ENCODE assay signal across 20 cellular contexts in genomic region chr20:61508301-61508700, GRCh38.
DNase-seq lines count a peak whose midpoint lies in the region; ATAC-seq, FAIRE-seq and TF ChIP-seq lines count a peak whose summit lies in the region.
"Had no signal": no experiment of that assay in that cellular context is flagged by ENCODE, and none has a peak within 500 bp of the region (broad histone marks: within the 10 kb centered on the region; RNA-seq: fewer than 3 reads in every experiment).

No MANE protein-coding gene starts in this region.

- CTCF ChIA-PET in HepG2 (lab: Yijun Ruan, JAX; ENCODE audit: low intra/inter-chr PET ratio, low total read pairs): no interaction called here

- H3K56ac ChIP-seq in mesendoderm (ENCODE audit: low read length): no peak overlapping the region

- H2BK120ac ChIP-seq in mesendoderm (ENCODE audit: low read depth, low read length): no peak overlapping the region

- H3K36me3 ChIP-seq in HepG2 (replicated peaks in 1 of 2; ENCODE audit: control insufficient read depth in 1 of 2, insufficient read depth in 2 of 2, low read length in 2 of 2): no peaks in the 10 kb centered on the region
- H3K36me3 ChIP-seq in right lobe of liver: no peaks in the 10 kb centered on the region
- no peaks in the 10 kb centered on the region for H3K36me3 ChIP-seq in Loucy (ENCODE audit: insufficient read depth, low read length)
- H3K36me3 ChIP-seq in mesendoderm (ENCODE audit: control insufficient read depth, insufficient read depth, low read length): no peaks in the 10 kb centered on the region
- no peaks in the 10 kb centered on the region for H3K36me3 ChIP-seq in upper lobe of right lung
- H3K36me3 ChIP-seq: HAP-1 had no signal

- no peak overlapping the region for H2AK5ac ChIP-seq in mesendoderm (ENCODE audit: low read length)

- in situ Hi-C loops in HepG2 (cut with HindIII; ENCODE audit: extremely low pct_ligation_motif_present, low pct_unique_long_range_greater_than_20kb): no loop called here
- in situ Hi-C loops in G401 (cut with HindIII; ENCODE audit: low sequenced_read_pairs): no loop called here

- H3K79me2 ChIP-seq in HepG2 (ENCODE audit: insufficient read depth, low read length) (no peaks in the 10 kb centered on the region), Loucy (ENCODE audit: insufficient read depth, low read length) (peaks cover 100% of the 10 kb centered on the region), mesendoderm (ENCODE audit: control insufficient read depth, insufficient read depth, low read length) (no peaks in the 10 kb centered on the region)

- DNase-seq in HepG2 (ENCODE audit: low spot score) (no peak), right lobe of liver (no peak), mesendoderm (no peak), upper lobe of right lung (peak; percentile 30), erythroblast (lab: John Stamatoyannopoulos, UW) (no peak), G401 (ENCODE audit: low spot score) (no peak)
- DNase-seq: C1 segment of cervical spinal cord; Caco-2; CD4-positive, alpha-beta memory T cell; DMS153; DND-41; GDM1; GM23248 had no signal

- no peaks in the 10 kb centered on the region for H3K9me2 ChIP-seq in Loucy (replicated peaks; ENCODE audit: low read depth, low read length)

- H3K23ac ChIP-seq in mesendoderm (ENCODE audit: low read length): no peak overlapping the region

- no peaks in the 10 kb centered on the region for H3F3A ChIP-seq in Loucy (ENCODE audit: low read depth)

- no peak overlapping the region for H2BK5ac ChIP-seq in mesendoderm (ENCODE audit: low read length)

- H2AFZ ChIP-seq in HepG2 (ENCODE audit: low read length): no peak overlapping the region
- H2AFZ ChIP-seq in Loucy (ENCODE audit: low read length): no peak overlapping the region
- H2AFZ ChIP-seq: GM23248 had no signal

- H4K20me1 ChIP-seq in HepG2 (ENCODE audit: insufficient read depth, low read length) (no peaks in the 10 kb centered on the region), Loucy (ENCODE audit: insufficient read depth, low read length, poor library complexity, severe bottlenecking) (peaks cover 4% of the 10 kb centered on the region)

- no peaks in the 10 kb centered on the region for H3K79me1 ChIP-seq in mesendoderm (ENCODE audit: low read length)

- H3K9ac ChIP-seq in HepG2 (ENCODE audit: insufficient read depth, low read depth, low read length) (no peak overlapping the region), Loucy (ENCODE audit: low read depth, low read length, poor library complexity, severe bottlenecking) (peak overlapping the region; percentile 45), mesendoderm (ENCODE audit: low read length) (no peak overlapping the region)
- H3K9ac ChIP-seq: GM23248 had no signal

- no peak overlapping the region for H4K8ac ChIP-seq in mesendoderm (ENCODE audit: low read depth, low read length)

- no peak for FAIRE-seq in HepG2 (lab: Jason Lieb, UNC)
- FAIRE-seq: A204.1, GM12878, H54 had no signal

- H4K5ac ChIP-seq in mesendoderm (ENCODE audit: low read length): no peak overlapping the region

- no peak overlapping the region for H3K27ac ChIP-seq in HepG2 (ENCODE audit: extremely low read length, insufficient read depth, low read length)
- H3K27ac ChIP-seq in right lobe of liver: no peak overlapping the region
- H3K27ac ChIP-seq in mesendoderm (ENCODE audit: low read depth, low read length): no peak overlapping the region
- H3K27ac ChIP-seq in upper lobe of right lung: no peak overlapping the region
- H3K27ac ChIP-seq: 22Rv1, GM23248 had no signal

- TF ChIP-seq POLR2A in HepG2 (IDR thresholded peaks at IDR 0.05; ENCODE audit: insufficient read depth in 1 of 2, low read depth in 2 of 2, low read length in 2 of 2) (no peak), right lobe of liver (IDR thresholded peaks at IDR 0.05) (no peak), erythroblast (IDR thresholded peaks at IDR 0.05; ENCODE audit: low read length) (no peak)

- no peak for TF ChIP-seq CTCF in HepG2 (CRISPR knock-in tag; IDR thresholded peaks at IDR 0.05)
- TF ChIP-seq CTCF in right lobe of liver (IDR thresholded peaks at IDR 0.05): no peak
- TF ChIP-seq CTCF in Loucy (conservative IDR thresholded peaks at IDR 0.05; ENCODE audit: low read length): no peak
- TF ChIP-seq CTCF in upper lobe of right lung (IDR thresholded peaks at IDR 0.05): no peak

- H3K4me1 ChIP-seq in HepG2 (ENCODE audit: insufficient read depth, low read length): no peaks in the 10 kb centered on the region
- no peaks in the 10 kb centered on the region for H3K4me1 ChIP-seq in right lobe of liver
- peaks cover 96% of the 10 kb centered on the region for H3K4me1 ChIP-seq in Loucy (ENCODE audit: insufficient read depth, low read length, poor library complexity, severe bottlenecking)
- H3K4me1 ChIP-seq in mesendoderm (ENCODE audit: control insufficient read depth, low read depth, low read length): peaks cover 11% of the 10 kb centered on the region
- no peaks in the 10 kb centered on the region for H3K4me1 ChIP-seq in upper lobe of right lung
- H3K4me1 ChIP-seq: Caco-2, HAP-1 had no signal

- no peak overlapping the region for H3K4me2 ChIP-seq in HepG2 (ENCODE audit: low read depth, low read length)
- H3K4me2 ChIP-seq in Loucy (ENCODE audit: low read depth, low read length, poor library complexity, severe bottlenecking): peak overlapping the region; percentile 99
- H3K4me2 ChIP-seq in mesendoderm (ENCODE audit: low read length): no peak overlapping the region

- POLR2A ChIA-PET in HepG2 (lab: Yijun Ruan, JAX): no interaction called here

- 2% methylated on average over 6 of the region's 8 CpGs for WGBS in HepG2 (ENCODE audit: low lambda C conversion rate)
- WGBS in right lobe of liver (ENCODE audit: insufficient coverage, low coverage, low lambda C conversion rate, missing lambda C conversion rate): 47% methylated on average over 2 of the region's 8 CpGs
- WGBS in mesendoderm (ENCODE audit: extremely low coverage, insufficient coverage, low lambda C conversion rate): no CpG with 5 or more reads among the region's 8 CpGs

- no peak for TF ChIP-seq RAD21 in HepG2 (CRISPR knock-in tag; IDR thresholded peaks at IDR 0.05)

- no peak overlapping the region for H2BK15ac ChIP-seq in mesendoderm (replicated peaks; ENCODE audit: low read depth)

- H3K9me3 ChIP-seq in HepG2 (ENCODE audit: low read length) (no peaks in the 10 kb centered on the region), right lobe of liver (no peaks in the 10 kb centered on the region), Loucy (ENCODE audit: insufficient read depth, low read depth, low read length) (no peaks in the 10 kb centered on the region), upper lobe of right lung (no peaks in the 10 kb centered on the region)
- H3K9me3 ChIP-seq: Caco-2, HAP-1 had no signal

- intact Hi-C loops in HepG2 (cut with micrococcal nuclease; ENCODE audit: unreplicated experiment) (no loop called here), right lobe of liver (cut with DNase I) (no loop called here), upper lobe of right lung (cut with DNase I) (no loop called here)

- H3K27me3 ChIP-seq in HepG2 (ENCODE audit: control insufficient read depth in 1 of 2, insufficient read depth in 2 of 2, low read length in 2 of 2): peaks cover 23 to 94% of the 10 kb centered on the region in 2 experiments
- H3K27me3 ChIP-seq in right lobe of liver: no peaks in the 10 kb centered on the region
- no peaks in the 10 kb centered on the region for H3K27me3 ChIP-seq in Loucy (ENCODE audit: insufficient read depth, low read length, poor library complexity, severe bottlenecking)
- no peaks in the 10 kb centered on the region for H3K27me3 ChIP-seq in mesendoderm (ENCODE audit: insufficient read depth, low read length, poor library complexity)
- H3K27me3 ChIP-seq in upper lobe of right lung: peaks cover 5% of the 10 kb centered on the region

- peak overlapping the region; percentile 5 for H3K4ac ChIP-seq in mesendoderm (ENCODE audit: low read depth, low read length)

- no TSS peak for BruUV-seq in HepG2 (replicated peaks; lab: Mats Ljungman, UMichigan)

- H3K4me3 ChIP-seq in HepG2 (replicated peaks in 1 of 3; ENCODE audit: insufficient read depth in 1 of 3, low read depth in 2 of 3, low read length in 3 of 3) (no peak overlapping the region), right lobe of liver (no peak overlapping the region), Loucy (ENCODE audit: low read length, poor library complexity, severe bottlenecking) (peak overlapping the region; percentile 82), mesendoderm (ENCODE audit: low read length) (no peak overlapping the region), upper lobe of right lung (no peak overlapping the region)
- H3K4me3 ChIP-seq: GM12878, GM23248, HAP-1 had no signal

- TF ChIP-seq EP300 in HepG2 (IDR thresholded peaks at IDR 0.05; ENCODE audit: low read depth in 2 of 2, low read length in 2 of 2): no peak
- no peak for TF ChIP-seq EP300 in HepG2 (CRISPR knock-in tag; IDR thresholded peaks at IDR 0.05; ENCODE audit: borderline replicate concordance)

- ATAC-seq in HepG2: peak; percentile 34
- no peak for ATAC-seq in right lobe of liver
- ATAC-seq in upper lobe of right lung: no peak
- ATAC-seq in GM21360 (IDR thresholded peaks at IDR 0.05; ENCODE audit: unreplicated experiment): no peak
- ATAC-seq: GM12878 had no signal

- H3K18ac ChIP-seq in mesendoderm (ENCODE audit: low read length): no peak overlapping the region

TF ChIP-seq in HepG2, 621 proteins besides CTCF, POLR2A, EP300 and RAD21 (continues in another document):
- TF ChIP-seq ZNF530 (CRISPR knock-in tag; IDR thresholded peaks at IDR 0.05; ENCODE audit: low read depth) (no peak), ZFP36 (IDR thresholded peaks at IDR 0.05; ENCODE audit: borderline replicate concordance, low read depth, low read length, partially characterized antibody) (no peak), ZNF674 (CRISPR knock-in tag; IDR thresholded peaks at IDR 0.05; ENCODE audit: low read depth) (no peak), CREBL2 (CRISPR knock-in tag; IDR thresholded peaks at IDR 0.05; ENCODE audit: borderline replicate concordance) (no peak), ZNF510 (CRISPR knock-in tag; IDR thresholded peaks at IDR 0.05; ENCODE audit: low read depth) (no peak), MEF2D (CRISPR knock-in tag; IDR thresholded peaks at IDR 0.05) (no peak), ZNF292 (CRISPR knock-in tag; IDR thresholded peaks at IDR 0.05; ENCODE audit: borderline replicate concordance, low read depth) (no peak), ZNF556 (CRISPR knock-in tag; IDR thresholded peaks at IDR 0.05; ENCODE audit: borderline replicate concordance) (no peak), ATF7-NPFF (CRISPR knock-in tag; IDR thresholded peaks at IDR 0.05; ENCODE audit: low read depth) (no peak)
